Comparison of ENCODE assay signal across 13 cellular contexts in genomic region chr4:186485621-186486062, GRCh38.
DNase-seq lines count a peak whose midpoint lies in the region; ATAC-seq, FAIRE-seq and TF ChIP-seq lines count a peak whose summit lies in the region.
"Had no signal": no experiment of that assay in that cellular context is flagged by ENCODE, and none has a peak within 500 bp of the region (broad histone marks: within the 10 kb centered on the region; RNA-seq: fewer than 3 reads in every experiment).

No MANE protein-coding gene starts in this region.

- H3K9me3 ChIP-seq in A549 (no peaks in the 10 kb centered on the region), spleen (peaks cover 0 to 16% (median 5%) of the 10 kb centered on the region in 8 donors)

- H3K4me1 Mint-ChIP-seq in endothelial cell (ENCODE audit: unreplicated experiment) (peaks cover 7% of the 10 kb centered on the region), nephron progenitor cell (peaks cover 28% of the 10 kb centered on the region)

- TF ChIP-seq CTCF in A549 (IDR thresholded peaks at IDR 0.05) = no peak
- TF ChIP-seq CTCF in endothelial cell (IDR thresholded peaks at IDR 0.05; ENCODE audit: unreplicated experiment) = no peak
- TF ChIP-seq CTCF in nephron progenitor cell (IDR thresholded peaks at IDR 0.05) = no peak
- no peak for TF ChIP-seq CTCF in spleen (IDR thresholded peaks at IDR 0.05 in 8 of 11, conservative IDR thresholded peaks at IDR 0.05 in 3 of 11)

- H3K27ac ChIP-seq in A549 = no peak overlapping the region
- no peak overlapping the region for H3K27ac ChIP-seq in spleen
- H3K27ac ChIP-seq: C4-2B, HL-60 had no signal

- peaks cover 8% of the 10 kb centered on the region for H3K9me3 Mint-ChIP-seq in endothelial cell (ENCODE audit: unreplicated experiment)
- H3K9me3 Mint-ChIP-seq in nephron progenitor cell = peaks cover 23% of the 10 kb centered on the region

- H3K27me3 Mint-ChIP-seq in endothelial cell (ENCODE audit: unreplicated experiment) (peaks cover 3% of the 10 kb centered on the region), nephron progenitor cell (ENCODE audit: low read depth, poor library complexity) (peaks cover 2% of the 10 kb centered on the region)

- ATAC-seq in A549 (peak; percentile 56 to 75), HG03039 (IDR thresholded peaks at IDR 0.05; ENCODE audit: unreplicated experiment) (no peak), HG03342 (IDR thresholded peaks at IDR 0.05; ENCODE audit: unreplicated experiment) (no peak)
- ATAC-seq: esophagus mucosa had no signal

- peak overlapping the region; percentile 64 for H3K4me2 ChIP-seq in A549

- H3K36me3 Mint-ChIP-seq in endothelial cell (ENCODE audit: low read depth, unreplicated experiment) (peaks cover 8% of the 10 kb centered on the region), nephron progenitor cell (ENCODE audit: low read depth) (peaks cover 8% of the 10 kb centered on the region)

- H3K4me3 ChIP-seq in A549 (no peak overlapping the region), spleen (no peak overlapping the region)

- WGBS in A549 (ENCODE audit: missing lambda C conversion rate) = 0% methylated on average over 2 of the region's 12 CpGs
- WGBS in spleen, 5 donors = 32 to 47% (median 43%) methylated on average over 10 to 12 of the region's 12 CpGs

- POLR2A ChIA-PET in A549 (lab: Yijun Ruan, JAX) = no interaction called here

- no peak overlapping the region for H3K27ac Mint-ChIP-seq in endothelial cell (ENCODE audit: unreplicated experiment)
- H3K27ac Mint-ChIP-seq in nephron progenitor cell = peak overlapping the region; percentile 82

- intact Hi-C loops in spleen (cut with DNase I; ENCODE audit: low total_unique reads) = no loop called here

- no peaks in the 10 kb centered on the region for H3K36me3 ChIP-seq in spleen

- no peak for TF ChIP-seq POLR2A in A549 (IDR thresholded peaks at IDR 0.05; ENCODE audit: low read length)
- TF ChIP-seq POLR2A in spleen (IDR thresholded peaks at IDR 0.05) = no peak

- H3K4me1 ChIP-seq in A549 (no peaks in the 10 kb centered on the region), spleen (no peaks in the 10 kb centered on the region)

- H3K4me3 Mint-ChIP-seq in endothelial cell (ENCODE audit: unreplicated experiment) = no peak overlapping the region
- H3K4me3 Mint-ChIP-seq in nephron progenitor cell = peak overlapping the region; percentile 17

- TF ChIP-seq RAD21 in A549 (conservative IDR thresholded peaks at IDR 0.05 in 1 of 2, IDR thresholded peaks at IDR 0.05 in 1 of 2) = no peak

- H3K27me3 ChIP-seq in spleen (replicated peaks in 1 of 7) = peaks cover 0 to 9% (median 0%) of the 10 kb centered on the region in 7 donors

- CTCF ChIA-PET in A549 (lab: Yijun Ruan, JAX) = interaction anchor here (1.3 kb wide), 1 partner anchor 11 kb away, joined by 3 read pairs; no protein-coding TSS in a partner anchor

- FAIRE-seq in A549 (lab: Jason Lieb, UNC) = no peak
- FAIRE-seq: small intestine had no signal

- peak in 1 of 2 experiments; percentile 11 for DNase-seq in A549 (ENCODE audit: low read depth in 1 of 2, low spot score in 1 of 2)
- DNase-seq in M059J (ENCODE audit: low read depth) = peak; percentile 40
- peak; percentile 10 for DNase-seq in endothelial cell (ENCODE audit: low spot score)
- DNase-seq in nephron progenitor cell = peak; percentile 5
- DNase-seq in stimulated activated CD8-positive, alpha-beta memory T cell treated with anti-CD3 and anti-CD28 coated beads, Interleukin-4, amount 100 ng/mL, for 48 hours = no peak
- no peak for DNase-seq in spleen
- DNase-seq: NK-92 treated with Interleukin-12 subunit alpha and Interleukin-12 subunit beta, amount 100 ng/mL, for 24 hours; small intestine had no signal

- no peak for TF ChIP-seq EP300 in A549 (IDR thresholded peaks at IDR 0.05)

TF ChIP-seq in A549, 52 proteins besides CTCF, POLR2A, EP300 and RAD21:
- TF ChIP-seq NR3C1 (IDR thresholded peaks at IDR 0.05) (no peak), ZSCAN20 (CRISPR knock-in tag; IDR thresholded peaks at IDR 0.05) (no peak), SMC3 (IDR thresholded peaks at IDR 0.05) (no peak), RARB (CRISPR knock-in tag; IDR thresholded peaks at IDR 0.05) (no peak), HOXB5 (CRISPR knock-in tag; IDR thresholded peaks at IDR 0.05) (no peak), EHMT2 (IDR thresholded peaks at IDR 0.05; ENCODE audit: low read depth) (no peak), HOXB13 (CRISPR knock-in tag; IDR thresholded peaks at IDR 0.05; ENCODE audit: low read depth) (no peak), JUN (IDR thresholded peaks at IDR 0.05) (no peak), MAFK (IDR thresholded peaks at IDR 0.05; ENCODE audit: partially characterized antibody) (no peak), ZNF302 (CRISPR knock-in tag; IDR thresholded peaks at IDR 0.05) (no peak), FOSL2 (IDR thresholded peaks at IDR 0.05) (no peak), FOSL2 (CRISPR knock-in tag; IDR thresholded peaks at IDR 0.05) (no peak), SREBF2 (IDR thresholded peaks at IDR 0.05) (no peak), FOSB (CRISPR knock-in tag; IDR thresholded peaks at IDR 0.05) (no peak), CHD4 (IDR thresholded peaks at IDR 0.05; ENCODE audit: borderline replicate concordance) (no peak), NPAS2 (CRISPR knock-in tag; IDR thresholded peaks at IDR 0.05; ENCODE audit: borderline replicate concordance) (no peak), MYC (IDR thresholded peaks at IDR 0.05; ENCODE audit: borderline replicate concordance, low read length) (no peak), E2F6 (IDR thresholded peaks at IDR 0.05; ENCODE audit: borderline replicate concordance, low read depth) (no peak), CBX8 (IDR thresholded peaks at IDR 0.05) (no peak), TFCP2L1 (CRISPR knock-in tag; IDR thresholded peaks at IDR 0.05) (no peak), MAX (IDR thresholded peaks at IDR 0.05) (no peak)

Comparison
In these comparisons a context has a peak if more than half of its experiments do, and no peak if none do; other contexts are left out.
1. ATAC-seq: peak in A549 (2 of 2); none in HG03039 (single experiment) and HG03342 (single experiment).
2. DNase-seq: peak in M059J (single experiment), endothelial cell (single experiment) and nephron progenitor cell (single experiment); none in stimulated activated CD8-positive, alpha-beta memory T cell treated with anti-CD3 and anti-CD28 coated beads, Interleukin-4, amount 100 ng/mL, for 48 hours (single experiment) and spleen (single experiment).